Comparison of ENCODE assay signal across 27 cellular contexts in genomic region chr10:93673791-93674190, GRCh38.
"Had no signal": no experiment of that assay in that cellular context is flagged by ENCODE, and none has a peak within 500 bp of the region (broad histone marks: within the 10 kb centered on the region; RNA-seq: fewer than 3 reads in every experiment).

No MANE protein-coding gene starts in this region.

- H3K4me1 ChIP-seq: colonic mucosa, esophagus muscularis mucosa, esophagus squamous epithelium, foreskin keratinocyte, gastrocnemius medialis, gastroesophageal sphincter, heart left ventricle, heart right ventricle had no signal

- DNase-seq: colonic mucosa; cortex of kidney; dermis blood vessel endothelial cell; dorsolateral prefrontal cortex; effector CD4-positive, alpha-beta T cell; effector CD8-positive, alpha-beta T cell; effector memory CD4-positive, alpha-beta T cell; effector memory CD8-positive, alpha-beta T cell; endodermal cell; erythroblast; esophagus squamous epithelium; foreskin fibroblast; foreskin keratinocyte; foreskin melanocyte; gastrocnemius medialis; glutamatergic neuron; head of caudate nucleus; heart left ventricle; heart right ventricle had no signal

- H3K27ac ChIP-seq: colonic mucosa, coronary artery, dorsolateral prefrontal cortex, epithelial cell of prostate, esophagus muscularis mucosa, esophagus squamous epithelium, foreskin keratinocyte, gastrocnemius medialis, gastroesophageal sphincter, heart left ventricle, heart right ventricle had no signal

- FAIRE-seq: colon, endometrium, frontal cortex had no signal

- H3K4me3 ChIP-seq: colonic mucosa, coronary artery, dorsolateral prefrontal cortex, esophagus muscularis mucosa, esophagus squamous epithelium, gastrocnemius medialis, gastroesophageal sphincter, heart left ventricle, heart right ventricle had no signal

- H3K9me3 ChIP-seq: colonic mucosa, esophagus muscularis mucosa, esophagus squamous epithelium, gastrocnemius medialis, gastroesophageal sphincter, heart left ventricle, heart right ventricle had no signal

- H3K36me3 ChIP-seq: colonic mucosa had no signal

- H3K27me3 ChIP-seq: colonic mucosa, dorsolateral prefrontal cortex, esophagus muscularis mucosa, esophagus squamous epithelium, foreskin keratinocyte, gastrocnemius medialis, gastroesophageal sphincter, heart left ventricle, heart right ventricle had no signal

- ATAC-seq: effector memory CD8-positive, alpha-beta T cell; esophagus mucosa; foreskin keratinocyte; gastrocnemius medialis; gastroesophageal sphincter; heart left ventricle; heart right ventricle had no signal
